16 cellular contexts compared by ENCODE assay signal in genomic region chr16:89404561-89404960, GRCh38.
A peak's percentile ranks its signal among the peaks of the same experiment; 100 is the strongest.
DNase-seq lines count a peak whose midpoint lies in the region; ATAC-seq and TF ChIP-seq lines count a peak whose summit lies in the region.
"Had no signal": no experiment of that assay in that cellular context is flagged by ENCODE, and none has a peak within 500 bp of the region (broad histone marks: within the 10 kb centered on the region; RNA-seq: fewer than 3 reads in every experiment).

No MANE protein-coding gene starts in this region.

- H3K27me3 ChIP-seq in prostate gland (replicated peaks; ENCODE audit: insufficient read depth), result no peaks in the 10 kb centered on the region
- H3K27me3 ChIP-seq: SJCRH30, uterus had no signal

- H3K27me3 Mint-ChIP-seq in activated CD8-positive, alpha-beta memory T cell treated with anti-CD3 and anti-CD28 coated beads, Interleukin-2, amount 10 ng/mL, durations not matched to agents 7 days and 5 days, result no peaks in the 10 kb centered on the region
- no peaks in the 10 kb centered on the region for H3K27me3 Mint-ChIP-seq in T-cell

- H3K4me3 ChIP-seq in epithelial cell of esophagus (ENCODE audit: low read length), result no peak overlapping the region
- no peak overlapping the region for H3K4me3 ChIP-seq in prostate gland
- H3K4me3 ChIP-seq in coronary artery, result no peak overlapping the region
- H3K4me3 ChIP-seq: SJCRH30, uterus had no signal

- TF ChIP-seq POLR2A in prostate gland (IDR thresholded peaks at IDR 0.05), result no peak

- no peaks in the 10 kb centered on the region for H3K9me3 Mint-ChIP-seq in activated CD8-positive, alpha-beta memory T cell treated with anti-CD3 and anti-CD28 coated beads, Interleukin-2, amount 10 ng/mL, durations not matched to agents 7 days and 5 days (ENCODE audit: low read depth)
- no peaks in the 10 kb centered on the region for H3K9me3 Mint-ChIP-seq in T-cell

- TF ChIP-seq CTCF in epithelial cell of esophagus (IDR thresholded peaks at IDR 0.05; ENCODE audit: insufficient read depth, low read depth, low read length, missing control alignments), result no peak
- TF ChIP-seq CTCF in prostate gland (IDR thresholded peaks at IDR 0.05), result no peak
- no peak for TF ChIP-seq CTCF in coronary artery (IDR thresholded peaks at IDR 0.05)

- POLR2A ChIA-PET in T-cell (lab: Charles Lee), result no interaction called here

- H3K27ac Mint-ChIP-seq in activated CD8-positive, alpha-beta memory T cell treated with anti-CD3 and anti-CD28 coated beads, Interleukin-2, amount 10 ng/mL, durations not matched to agents 7 days and 5 days, result peak overlapping the region; percentile 15
- H3K27ac Mint-ChIP-seq in T-cell, result peak overlapping the region; percentile 63 to 64

- no peak for ATAC-seq in activated CD8-positive, alpha-beta memory T cell treated with anti-CD3 and anti-CD28 coated beads, Interleukin-2, amount 10 ng/mL, durations not matched to agents 7 days and 5 days
- ATAC-seq in T-cell (replicated peaks in 1 of 4), result no peak
- ATAC-seq in HG03175 (IDR thresholded peaks at IDR 0.05; ENCODE audit: unreplicated experiment), result no peak
- ATAC-seq: left lobe of liver had no signal

- no peak overlapping the region for H3K4me3 Mint-ChIP-seq in activated CD8-positive, alpha-beta memory T cell treated with anti-CD3 and anti-CD28 coated beads, Interleukin-2, amount 10 ng/mL, durations not matched to agents 7 days and 5 days
- H3K4me3 Mint-ChIP-seq in T-cell, result peak overlapping the region in 1 of 3 donors; percentile 64

- H3K9me3 ChIP-seq in prostate gland, result no peaks in the 10 kb centered on the region
- H3K9me3 ChIP-seq: SJCRH30, uterus had no signal

- CTCF ChIA-PET in activated CD8-positive, alpha-beta memory T cell treated with anti-CD3 and anti-CD28 coated beads, Interleukin-2, amount 10 ng/mL, durations not matched to agents 7 days and 5 days (lab: Charles Lee), result no interaction called here
- CTCF ChIA-PET in T-cell (lab: Charles Lee), result no interaction called here

- WGBS in prostate gland, result 40% methylated on average over 8 of the region's 8 CpGs

- peaks cover 74% of the 10 kb centered on the region for H3K4me1 Mint-ChIP-seq in activated CD8-positive, alpha-beta memory T cell treated with anti-CD3 and anti-CD28 coated beads, Interleukin-2, amount 10 ng/mL, durations not matched to agents 7 days and 5 days
- peaks cover 75 to 87% (median 84%) of the 10 kb centered on the region in 3 donors for H3K4me1 Mint-ChIP-seq in T-cell

- DNase-seq in activated CD8-positive, alpha-beta memory T cell treated with anti-CD3 and anti-CD28 coated beads, Interleukin-2, amount 10 ng/mL, durations not matched to agents 7 days and 5 days, result no peak
- DNase-seq in activated CD8-positive, alpha-beta memory T cell treated with anti-CD3 and anti-CD28 coated beads, Interleukin-2, amount 50 U/mL, for 48 hours, result no peak
- no peak for DNase-seq in T-cell
- DNase-seq in epithelial cell of esophagus (ENCODE audit: low read depth), result peak; percentile 82
- peak; percentile 50 for DNase-seq in prostate gland (ENCODE audit: low spot score)
- no peak for DNase-seq in NOMO-1 treated with DMSO at 0.1 percent for 48 hours (lab: John Stamatoyannopoulos, UW; ENCODE audit: unreplicated experiment)
- no peak for DNase-seq in coronary artery (ENCODE audit: low spot score)
- DNase-seq: ACHN, foreskin fibroblast, NCI-H146, NCI-H526 treated with DMSO at 0.1 percent for 48 hours, nucleus accumbens, SJCRH30, uterus had no signal

- H3K27ac ChIP-seq in prostate gland (no peak overlapping the region), coronary artery (no peak overlapping the region)
- H3K27ac ChIP-seq: SJCRH30, uterus had no signal

- H3K36me3 ChIP-seq in prostate gland, result no peaks in the 10 kb centered on the region
- H3K36me3 ChIP-seq: uterus had no signal

- H3K36me3 Mint-ChIP-seq in activated CD8-positive, alpha-beta memory T cell treated with anti-CD3 and anti-CD28 coated beads, Interleukin-2, amount 10 ng/mL, durations not matched to agents 7 days and 5 days, result peaks cover 2% of the 10 kb centered on the region
- no peaks in the 10 kb centered on the region for H3K36me3 Mint-ChIP-seq in T-cell

- peaks cover 14% of the 10 kb centered on the region for H3K4me1 ChIP-seq in prostate gland (replicated peaks)

- intact Hi-C loops in prostate gland (cut with DNase I), result loop anchor here (10.0 kb wide), 1 partner anchor 80 kb away; no protein-coding TSS in a partner anchor

Comparison
In these comparisons a context has a peak if more than half of its experiments do, and no peak if none do; other contexts are left out.
1. DNase-seq: peak in epithelial cell of esophagus (single experiment) and prostate gland (single experiment); none in activated CD8-positive, alpha-beta memory T cell treated with anti-CD3 and anti-CD28 coated beads, Interleukin-2, amount 10 ng/mL, durations not matched to agents 7 days and 5 days (single experiment), activated CD8-positive, alpha-beta memory T cell treated with anti-CD3 and anti-CD28 coated beads, Interleukin-2, amount 50 U/mL, for 48 hours (single experiment), T-cell (0 of 34), NOMO-1 treated with DMSO at 0.1 percent for 48 hours (single experiment) and coronary artery (single experiment).